In the genomic region with DNA sequence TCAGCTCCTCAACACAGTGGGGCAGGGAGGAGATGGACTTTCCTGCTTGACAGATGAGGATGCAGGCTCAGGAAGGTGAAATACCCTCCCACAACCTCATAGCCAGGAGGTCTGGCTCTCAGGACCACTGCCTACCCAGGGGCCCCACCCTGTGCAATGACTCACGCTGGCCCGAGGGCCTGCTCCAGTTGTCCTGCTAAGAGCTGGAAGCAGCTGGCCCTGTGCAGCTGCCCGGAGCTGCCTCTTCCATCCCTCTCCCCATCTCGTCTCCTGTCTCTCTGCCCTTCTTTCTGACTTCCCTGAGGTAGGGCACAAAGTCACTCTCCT, we compare ENCODE assay signal across 10 cellular contexts.
A peak's percentile ranks its signal among the peaks of the same experiment; 100 is the strongest.
DNase-seq lines count a peak whose midpoint lies in the region; ATAC-seq and TF ChIP-seq lines count a peak whose summit lies in the region.
"Had no signal": no experiment of that assay in that cellular context is flagged by ENCODE, and none has a peak within 500 bp of the region (broad histone marks: within the 10 kb centered on the region; RNA-seq: fewer than 3 reads in every experiment).

No MANE protein-coding gene starts in this region.

- H3K27ac ChIP-seq in HCT116 (ENCODE audit: low read depth, low read length): no peak overlapping the region
- H3K27ac ChIP-seq in right atrium auricular region: peak overlapping the region; percentile 49 to 59
- peak overlapping the region; percentile 18 for H3K27ac ChIP-seq in suprapubic skin

- no peak for TF ChIP-seq RAD21 in HCT116 (IDR thresholded peaks at IDR 0.05; ENCODE audit: low read depth)

- H3K36me3 ChIP-seq in HCT116 (ENCODE audit: control insufficient read depth in 1 of 2, insufficient read depth in 2 of 2, low read length in 2 of 2): no peaks in the 10 kb centered on the region
- H3K36me3 ChIP-seq in adipocyte (ENCODE audit: control insufficient read depth, insufficient read depth, low read length, severe bottlenecking): peaks cover 49% of the 10 kb centered on the region
- peaks cover under 1% of the 10 kb centered on the region for H3K36me3 ChIP-seq in right atrium auricular region
- H3K36me3 ChIP-seq in suprapubic skin: no peaks in the 10 kb centered on the region

- intact Hi-C loops in HCT116 (cut with micrococcal nuclease): loop anchor here (10.0 kb wide), 1 partner anchor 438 kb away; no protein-coding TSS in a partner anchor

- POLR2A ChIA-PET in HCT116 (lab: Charles Lee): no interaction called here

- no peaks in the 10 kb centered on the region for H3K9me2 ChIP-seq in HCT116 (ENCODE audit: insufficient read depth)

- DNase-seq in HCT116 (ENCODE audit: low read depth, low spot score) (no peak), adipocyte (ENCODE audit: low read depth) (peak; percentile 60), right atrium auricular region (ENCODE audit: low spot score) (peak; percentile 77), suprapubic skin (ENCODE audit: low spot score in 2 of 2) (no peak), NCI-H524 treated with DMSO at 0.1 percent for 48 hours (lab: John Stamatoyannopoulos, UW) (no peak)
- DNase-seq in activated CD8-positive, alpha-beta memory T cell treated with anti-CD3 and anti-CD28 coated beads for 24 hours: no peak
- DNase-seq: central memory CD4-positive, alpha-beta T cell had no signal

- no peak for TF ChIP-seq EP300 in suprapubic skin (IDR thresholded peaks at IDR 0.05)

- no peak overlapping the region for H2AFZ ChIP-seq in HCT116 (ENCODE audit: low read depth, low read length, poor library complexity, severe bottlenecking)

- BruUV-seq in HCT116 (replicated peaks; lab: Mats Ljungman, UMichigan): no TSS peak

- CTCF ChIA-PET in HCT116 (lab: Charles Lee): interaction anchor here (1.0 kb wide), 2 partner anchors 9 kb away, joined by 3 to 5 read pairs; no protein-coding TSS in a partner anchor

- H3K4me1 ChIP-seq in HCT116 (ENCODE audit: control insufficient read depth in 1 of 2, insufficient read depth in 2 of 2, low read length in 2 of 2) (peaks cover 38 to 76% of the 10 kb centered on the region in 2 experiments), adipocyte (ENCODE audit: control insufficient read depth, insufficient read depth, low read length) (peaks cover 54% of the 10 kb centered on the region), right atrium auricular region (peaks cover 0 to 91% of the 10 kb centered on the region in 2 donors), suprapubic skin (peaks cover 73% of the 10 kb centered on the region)

- H3K79me2 ChIP-seq in HCT116 (ENCODE audit: insufficient read depth, low read length): no peaks in the 10 kb centered on the region

- no peak for TF ChIP-seq CTCF in HCT116 (IDR thresholded peaks at IDR 0.05 in 2 of 3, conservative IDR thresholded peaks at IDR 0.05 in 1 of 3; ENCODE audit: borderline replicate concordance in 1 of 3, insufficient read depth in 1 of 3, low read depth in 2 of 3, low read length in 2 of 3)
- TF ChIP-seq CTCF in right atrium auricular region (IDR thresholded peaks at IDR 0.05): no peak
- no peak for TF ChIP-seq CTCF in suprapubic skin (IDR thresholded peaks at IDR 0.05)

- no peaks in the 10 kb centered on the region for H3K9me3 ChIP-seq in HCT116 (ENCODE audit: control insufficient read depth in 1 of 2, insufficient read depth in 1 of 2, low read depth in 1 of 2, low read length in 2 of 2)
- no peaks in the 10 kb centered on the region for H3K9me3 ChIP-seq in adipocyte (ENCODE audit: control insufficient read depth, low read length)
- H3K9me3 ChIP-seq in right atrium auricular region: no peaks in the 10 kb centered on the region
- no peaks in the 10 kb centered on the region for H3K9me3 ChIP-seq in suprapubic skin

- no peak for TF ChIP-seq POLR2A in HCT116 (IDR thresholded peaks at IDR 0.05; ENCODE audit: borderline replicate concordance, extremely low read depth, insufficient read depth, insufficient read length)
- no peak for TF ChIP-seq POLR2A in suprapubic skin (IDR thresholded peaks at IDR 0.05)

- H3K4me3 ChIP-seq in HCT116 (replicated peaks in 1 of 2; ENCODE audit: low read depth in 1 of 2, low read length in 2 of 2) (no peak overlapping the region), adipocyte (ENCODE audit: low read length) (no peak overlapping the region), right atrium auricular region (no peak overlapping the region), suprapubic skin (no peak overlapping the region)
- H3K4me3 ChIP-seq: smooth muscle cell had no signal

- RAD21 ChIA-PET in HCT116 (lab: Charles Lee; ENCODE audit: low non-redundant PET in 1 of 2, low total read pairs in 2 of 2, uncharacterized antibody in 2 of 2, unreplicated experiment in 2 of 2): no interaction called here

- no peaks in the 10 kb centered on the region for H4K20me1 ChIP-seq in HCT116 (ENCODE audit: insufficient read depth)

- peak overlapping the region; percentile 52 for H3K4me2 ChIP-seq in HCT116 (ENCODE audit: low read length)
- H3K4me2 ChIP-seq: smooth muscle cell had no signal

- H3K27me3 ChIP-seq in HCT116 (ENCODE audit: insufficient read depth, low read length) (no peaks in the 10 kb centered on the region), adipocyte (replicated peaks; ENCODE audit: control insufficient read depth, insufficient read depth, low read length) (no peaks in the 10 kb centered on the region), right atrium auricular region (no peaks in the 10 kb centered on the region), suprapubic skin (no peaks in the 10 kb centered on the region)

- no peak for ATAC-seq in HCT116
- ATAC-seq in HG03139 (IDR thresholded peaks at IDR 0.05; ENCODE audit: unreplicated experiment): no peak
- ATAC-seq in HG02763 (IDR thresholded peaks at IDR 0.05; ENCODE audit: unreplicated experiment): no peak

- H3K9ac ChIP-seq in HCT116 (ENCODE audit: low read length) (no peak overlapping the region), adipocyte (ENCODE audit: low read length) (no peak overlapping the region)

- 43% methylated on average over 4 of the region's 4 CpGs for WGBS in suprapubic skin

TF ChIP-seq in HCT116, 20 proteins besides CTCF, POLR2A, EP300 and RAD21 (continues in another document):
- TF ChIP-seq TCF7L2 (IDR thresholded peaks at IDR 0.05; ENCODE audit: borderline replicate concordance, extremely low read depth, insufficient read depth, insufficient read length): no peak
- TF ChIP-seq, protein P1, sequence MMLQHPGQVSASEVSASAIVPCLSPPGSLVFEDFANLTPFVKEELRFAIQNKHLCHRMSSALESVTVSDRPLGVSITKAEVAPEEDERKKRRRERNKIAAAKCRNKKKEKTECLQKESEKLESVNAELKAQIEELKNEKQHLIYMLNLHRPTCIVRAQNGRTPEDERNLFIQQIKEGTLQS (IDR thresholded peaks at IDR 0.05): no peak
- TF ChIP-seq, protein P2, sequence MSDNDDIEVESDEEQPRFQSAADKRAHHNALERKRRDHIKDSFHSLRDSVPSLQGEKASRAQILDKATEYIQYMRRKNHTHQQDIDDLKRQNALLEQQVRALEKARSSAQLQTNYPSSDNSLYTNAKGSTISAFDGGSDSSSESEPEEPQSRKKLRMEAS (IDR thresholded peaks at IDR 0.05): no peak
- no peak for TF ChIP-seq CBX3 (IDR thresholded peaks at IDR 0.05; ENCODE audit: low read depth)
- TF ChIP-seq CEBPB (IDR thresholded peaks at IDR 0.05; ENCODE audit: low read depth): no peak
- no peak for TF ChIP-seq JUND (IDR thresholded peaks at IDR 0.05)
- TF ChIP-seq, protein P3, sequence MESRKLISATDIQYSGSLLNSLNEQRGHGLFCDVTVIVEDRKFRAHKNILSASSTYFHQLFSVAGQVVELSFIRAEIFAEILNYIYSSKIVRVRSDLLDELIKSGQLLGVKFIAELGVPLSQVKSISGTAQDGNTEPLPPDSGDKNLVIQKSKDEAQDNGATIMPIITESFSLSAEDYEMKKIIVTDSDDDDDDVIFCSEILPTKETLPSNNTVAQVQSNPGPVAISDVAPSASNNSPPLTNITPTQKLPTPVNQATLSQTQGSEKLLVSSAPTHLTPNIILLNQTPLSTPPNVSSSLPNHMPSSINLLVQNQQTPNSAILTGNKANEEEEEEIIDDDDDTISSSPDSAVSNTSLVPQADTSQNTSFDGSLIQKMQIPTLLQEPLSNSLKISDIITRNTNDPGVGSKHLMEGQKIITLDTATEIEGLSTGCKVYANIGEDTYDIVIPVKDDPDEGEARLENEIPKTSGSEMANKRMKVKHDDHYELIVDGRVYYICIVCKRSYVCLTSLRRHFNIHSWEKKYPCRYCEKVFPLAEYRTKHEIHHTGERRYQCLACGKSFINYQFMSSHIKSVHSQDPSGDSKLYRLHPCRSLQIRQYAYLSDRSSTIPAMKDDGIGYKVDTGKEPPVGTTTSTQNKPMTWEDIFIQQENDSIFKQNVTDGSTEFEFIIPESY (IDR thresholded peaks at IDR 0.05; ENCODE audit: extremely low read depth, insufficient replicate concordance, low read length): no peak
- TF ChIP-seq EZH2phosphoT487 (IDR thresholded peaks at IDR 0.05; ENCODE audit: borderline replicate concordance): no peak
- TF ChIP-seq, protein P4, sequence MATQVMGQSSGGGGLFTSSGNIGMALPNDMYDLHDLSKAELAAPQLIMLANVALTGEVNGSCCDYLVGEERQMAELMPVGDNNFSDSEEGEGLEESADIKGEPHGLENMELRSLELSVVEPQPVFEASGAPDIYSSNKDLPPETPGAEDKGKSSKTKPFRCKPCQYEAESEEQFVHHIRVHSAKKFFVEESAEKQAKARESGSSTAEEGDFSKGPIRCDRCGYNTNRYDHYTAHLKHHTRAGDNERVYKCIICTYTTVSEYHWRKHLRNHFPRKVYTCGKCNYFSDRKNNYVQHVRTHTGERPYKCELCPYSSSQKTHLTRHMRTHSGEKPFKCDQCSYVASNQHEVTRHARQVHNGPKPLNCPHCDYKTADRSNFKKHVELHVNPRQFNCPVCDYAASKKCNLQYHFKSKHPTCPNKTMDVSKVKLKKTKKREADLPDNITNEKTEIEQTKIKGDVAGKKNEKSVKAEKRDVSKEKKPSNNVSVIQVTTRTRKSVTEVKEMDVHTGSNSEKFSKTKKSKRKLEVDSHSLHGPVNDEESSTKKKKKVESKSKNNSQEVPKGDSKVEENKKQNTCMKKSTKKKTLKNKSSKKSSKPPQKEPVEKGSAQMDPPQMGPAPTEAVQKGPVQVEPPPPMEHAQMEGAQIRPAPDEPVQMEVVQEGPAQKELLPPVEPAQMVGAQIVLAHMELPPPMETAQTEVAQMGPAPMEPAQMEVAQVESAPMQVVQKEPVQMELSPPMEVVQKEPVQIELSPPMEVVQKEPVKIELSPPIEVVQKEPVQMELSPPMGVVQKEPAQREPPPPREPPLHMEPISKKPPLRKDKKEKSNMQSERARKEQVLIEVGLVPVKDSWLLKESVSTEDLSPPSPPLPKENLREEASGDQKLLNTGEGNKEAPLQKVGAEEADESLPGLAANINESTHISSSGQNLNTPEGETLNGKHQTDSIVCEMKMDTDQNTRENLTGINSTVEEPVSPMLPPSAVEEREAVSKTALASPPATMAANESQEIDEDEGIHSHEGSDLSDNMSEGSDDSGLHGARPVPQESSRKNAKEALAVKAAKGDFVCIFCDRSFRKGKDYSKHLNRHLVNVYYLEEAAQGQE (IDR thresholded peaks at IDR 0.05; ENCODE audit: low read depth): no peak
- no peak for TF ChIP-seq FOSL1 (IDR thresholded peaks at IDR 0.05; ENCODE audit: low read depth)
- TF ChIP-seq ZNF274 (IDR thresholded peaks at IDR 0.05; ENCODE audit: low read depth, low read length): no peak
- no peak for TF ChIP-seq SP1 (IDR thresholded peaks at IDR 0.05; ENCODE audit: low read depth)

Comparison
In these comparisons a context has a peak if more than half of its experiments do, and no peak if none do; other contexts are left out.
1. DNase-seq: peak in adipocyte (single experiment) and right atrium auricular region (single experiment); none in HCT116 (single experiment), suprapubic skin (0 of 2), NCI-H524 treated with DMSO at 0.1 percent for 48 hours (single experiment) and activated CD8-positive, alpha-beta memory T cell treated with anti-CD3 and anti-CD28 coated beads for 24 hours (single experiment).